In the genomic region with DNA sequence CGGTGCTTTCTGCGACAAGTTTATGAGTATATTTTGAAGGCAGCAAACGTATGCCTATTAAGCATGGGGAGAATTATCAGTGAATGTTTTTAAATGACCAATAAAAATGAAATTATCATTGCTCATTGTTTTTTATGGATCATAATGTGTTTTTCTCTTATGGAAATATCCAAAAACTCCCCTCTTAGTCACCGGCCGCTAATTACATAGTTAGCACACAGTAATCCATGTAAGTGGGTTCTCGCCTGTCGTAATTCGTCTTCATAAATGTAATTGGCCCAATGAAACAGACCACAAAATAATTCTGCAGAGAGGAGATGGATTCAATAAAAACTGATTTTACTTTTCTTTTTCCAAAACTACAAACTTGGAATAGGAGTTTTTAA, we compare ENCODE assay signal across 28 cellular contexts.
"Had no signal": no experiment of that assay in that cellular context is flagged by ENCODE, and none has a peak within 500 bp of the region (broad histone marks: within the 10 kb centered on the region; RNA-seq: fewer than 3 reads in every experiment).

No MANE protein-coding gene starts in this region.

- H3K9me3 Mint-ChIP-seq: activated CD4-positive, alpha-beta T cell treated with anti-CD3 and anti-CD28 coated beads, Interleukin-2, amount 10 ng/mL, durations not matched to agents 7 days and 5 days; activated CD8-positive, alpha-beta T cell treated with anti-CD3 and anti-CD28 coated beads for 36 hours; activated T-cell treated with anti-CD3 and anti-CD28 coated beads, Interleukin-2, amount 50 U/mL, for 4 hours; activated T-helper 17 cell treated with anti-CD3 and anti-CD28 coated beads, Interleukin-2, amount 50 U/mL, for 72 hours; central memory CD8-positive, alpha-beta T cell; effector memory CD8-positive, alpha-beta T cell had no signal

- H3K4me3 ChIP-seq: esophagus squamous epithelium, gastroesophageal sphincter, heart right ventricle, hepatocyte had no signal

- H3K4me1 ChIP-seq: esophagus squamous epithelium, gastroesophageal sphincter, heart right ventricle had no signal

- H3K9me3 ChIP-seq: esophagus squamous epithelium, gastroesophageal sphincter, heart right ventricle had no signal

- H3K27ac ChIP-seq: brain microvascular endothelial cell, esophagus squamous epithelium, gastroesophageal sphincter, heart right ventricle, hepatocyte had no signal

- H3K27ac Mint-ChIP-seq: activated CD4-positive, alpha-beta T cell treated with anti-CD3 and anti-CD28 coated beads, Interleukin-2, amount 10 ng/mL, durations not matched to agents 7 days and 5 days; activated CD8-positive, alpha-beta T cell treated with anti-CD3 and anti-CD28 coated beads for 36 hours; activated naive CD8-positive, alpha-beta T cell; activated T-helper 17 cell treated with anti-CD3 and anti-CD28 coated beads, Interleukin-2, amount 50 U/mL, for 72 hours; effector memory CD8-positive, alpha-beta T cell had no signal

- H3K27me3 ChIP-seq: brain microvascular endothelial cell had no signal

- H3K4me1 Mint-ChIP-seq: activated CD4-positive, alpha-beta T cell treated with anti-CD3 and anti-CD28 coated beads, Interleukin-2, amount 10 ng/mL, durations not matched to agents 7 days and 5 days; activated T-helper 17 cell treated with anti-CD3 and anti-CD28 coated beads, Interleukin-2, amount 50 U/mL, for 72 hours; central memory CD8-positive, alpha-beta T cell had no signal

- DNase-seq: activated CD4-positive, alpha-beta T cell treated with anti-CD3 and anti-CD28 coated beads for 1 hour; activated CD4-positive, alpha-beta T cell treated with anti-CD3 and anti-CD28 coated beads for 4 hours; activated CD4-positive, alpha-beta T cell treated with anti-CD3 and anti-CD28 coated beads, Interleukin-2, amount 10 ng/mL, durations not matched to agents 7 days and 5 days; activated CD4-positive, alpha-beta T cell treated with anti-CD3 and anti-CD28 coated beads, Interleukin-2, amount 50 U/mL, for 48 hours; activated CD8-positive, alpha-beta memory T cell treated with anti-CD3 and anti-CD28 coated beads for 24 hours; activated CD8-positive, alpha-beta T cell treated with anti-CD3 and anti-CD28 coated beads for 36 hours; activated effector memory CD4-positive, alpha-beta T cell treated with Interleukin-2 at 50 U/mL for 16 hours; activated gamma-delta T cell treated with Interleukin-2 at 50 U/mL for 16 hours; activated naive CD4-positive, alpha-beta T cell treated with anti-CD3 and anti-CD28 coated beads, Interleukin-2, amount 50 U/mL, for 16 hours; activated naive CD4-positive, alpha-beta T cell treated with Interleukin-2 at 50 U/mL for 16 hours; activated T-cell treated with anti-CD3 and anti-CD28 coated beads, Interleukin-2, amount 50 U/mL, for 4 hours; amniotic stem cell; anterior cingulate cortex; brain microvascular endothelial cell; cortex of kidney; dermis blood vessel endothelial cell; effector CD4-positive, alpha-beta T cell; effector memory CD8-positive, alpha-beta T cell; erythroblast; esophagus squamous epithelium; foreskin melanocyte; heart right ventricle; T-helper 2 cell had no signal

- H3K4me3 Mint-ChIP-seq: activated CD4-positive, alpha-beta T cell treated with anti-CD3 and anti-CD28 coated beads, Interleukin-2, amount 10 ng/mL, durations not matched to agents 7 days and 5 days; activated CD8-positive, alpha-beta T cell treated with anti-CD3 and anti-CD28 coated beads for 36 hours; activated naive CD8-positive, alpha-beta T cell; activated T-cell treated with anti-CD3 and anti-CD28 coated beads, Interleukin-2, amount 50 U/mL, for 4 hours; activated T-helper 17 cell treated with anti-CD3 and anti-CD28 coated beads, Interleukin-2, amount 50 U/mL, for 72 hours; central memory CD8-positive, alpha-beta T cell; effector memory CD8-positive, alpha-beta T cell had no signal

- H3K36me3 ChIP-seq: brain microvascular endothelial cell, esophagus squamous epithelium, gastroesophageal sphincter, heart right ventricle had no signal

- H3K27me3 Mint-ChIP-seq: activated CD4-positive, alpha-beta T cell treated with anti-CD3 and anti-CD28 coated beads, Interleukin-2, amount 10 ng/mL, durations not matched to agents 7 days and 5 days had no signal

- H3K36me3 Mint-ChIP-seq: activated naive CD8-positive, alpha-beta T cell had no signal
